Comparison of ENCODE assay signal across 2 cellular contexts in the genomic region with DNA sequence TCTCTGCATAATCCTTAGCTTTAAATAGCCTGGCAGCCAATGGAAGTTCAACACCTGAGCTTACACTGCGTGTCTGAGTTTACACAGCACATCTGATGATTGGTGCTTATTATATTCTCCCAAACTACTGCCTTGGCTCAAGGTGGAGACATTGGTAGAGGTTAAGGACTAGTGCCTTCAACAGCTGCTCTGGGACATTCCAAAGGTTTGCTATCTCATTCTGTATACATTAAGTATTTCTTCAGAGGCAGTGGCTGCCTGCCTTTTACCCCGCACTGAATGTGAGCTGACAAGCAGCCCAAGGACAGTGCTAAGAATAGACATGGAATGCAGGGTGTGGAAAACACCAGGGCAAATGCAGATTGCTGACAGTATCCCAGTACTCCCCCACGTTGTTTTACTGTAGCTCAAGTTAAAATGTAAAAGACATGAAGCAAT.
TF ChIP-seq lines count a peak whose summit lies in the region.

No MANE protein-coding gene starts in this region.

TF ChIP-seq in H1, 55 proteins besides CTCF, POLR2A, EP300 and RAD21:
- TF ChIP-seq EGR1 (IDR thresholded peaks at IDR 0.05; ENCODE audit: borderline replicate concordance, low read depth, low read length): no peak
- TF ChIP-seq, protein P1, sequence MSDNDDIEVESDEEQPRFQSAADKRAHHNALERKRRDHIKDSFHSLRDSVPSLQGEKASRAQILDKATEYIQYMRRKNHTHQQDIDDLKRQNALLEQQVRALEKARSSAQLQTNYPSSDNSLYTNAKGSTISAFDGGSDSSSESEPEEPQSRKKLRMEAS (IDR thresholded peaks at IDR 0.05): no peak

TF ChIP-seq in HepG2, 621 proteins besides CTCF, POLR2A, EP300 and RAD21:
- TF ChIP-seq TEAD3 (CRISPR knock-in tag; optimal IDR thresholded peaks at IDR 0.05; ENCODE audit: borderline replicate concordance): peak; percentile 18
- TF ChIP-seq, protein P2, sequence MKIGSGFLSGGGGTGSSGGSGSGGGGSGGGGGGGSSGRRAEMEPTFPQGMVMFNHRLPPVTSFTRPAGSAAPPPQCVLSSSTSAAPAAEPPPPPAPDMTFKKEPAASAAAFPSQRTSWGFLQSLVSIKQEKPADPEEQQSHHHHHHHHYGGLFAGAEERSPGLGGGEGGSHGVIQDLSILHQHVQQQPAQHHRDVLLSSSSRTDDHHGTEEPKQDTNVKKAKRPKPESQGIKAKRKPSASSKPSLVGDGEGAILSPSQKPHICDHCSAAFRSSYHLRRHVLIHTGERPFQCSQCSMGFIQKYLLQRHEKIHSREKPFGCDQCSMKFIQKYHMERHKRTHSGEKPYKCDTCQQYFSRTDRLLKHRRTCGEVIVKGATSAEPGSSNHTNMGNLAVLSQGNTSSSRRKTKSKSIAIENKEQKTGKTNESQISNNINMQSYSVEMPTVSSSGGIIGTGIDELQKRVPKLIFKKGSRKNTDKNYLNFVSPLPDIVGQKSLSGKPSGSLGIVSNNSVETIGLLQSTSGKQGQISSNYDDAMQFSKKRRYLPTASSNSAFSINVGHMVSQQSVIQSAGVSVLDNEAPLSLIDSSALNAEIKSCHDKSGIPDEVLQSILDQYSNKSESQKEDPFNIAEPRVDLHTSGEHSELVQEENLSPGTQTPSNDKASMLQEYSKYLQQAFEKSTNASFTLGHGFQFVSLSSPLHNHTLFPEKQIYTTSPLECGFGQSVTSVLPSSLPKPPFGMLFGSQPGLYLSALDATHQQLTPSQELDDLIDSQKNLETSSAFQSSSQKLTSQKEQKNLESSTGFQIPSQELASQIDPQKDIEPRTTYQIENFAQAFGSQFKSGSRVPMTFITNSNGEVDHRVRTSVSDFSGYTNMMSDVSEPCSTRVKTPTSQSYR (CRISPR knock-in tag; IDR thresholded peaks at IDR 0.05; ENCODE audit: borderline replicate concordance): no peak
